ENCODE assay signal across 15 cellular contexts in the genomic region with DNA sequence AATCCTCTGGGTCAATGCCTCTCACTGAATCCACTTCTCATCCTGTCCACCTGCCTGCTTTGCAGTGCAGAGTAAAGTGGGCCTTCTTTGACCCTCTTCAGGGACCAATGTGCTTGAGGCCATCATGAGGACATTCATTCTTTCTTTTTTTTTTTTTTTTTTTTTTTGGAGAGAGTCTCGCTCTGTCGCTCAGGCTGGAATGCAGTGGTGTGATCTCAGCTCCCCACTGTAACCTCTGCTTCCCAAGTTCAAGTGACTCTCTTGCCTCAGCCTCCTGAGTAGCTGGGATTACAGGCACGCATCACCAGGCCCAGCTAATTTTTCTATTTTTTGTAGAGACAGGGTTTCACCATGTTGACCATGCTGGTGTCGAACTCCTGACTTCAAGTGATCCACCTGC. TPM values are rescaled to one million over a fixed set of nuclear protein-coding genes. Genes with fewer than 3 reads are reported as not detected.
"Had no signal": no experiment of that assay in that cellular context is flagged by ENCODE, and none has a peak within 500 bp of the region (broad histone marks: within the 10 kb centered on the region; RNA-seq: fewer than 3 reads in every experiment).

No MANE protein-coding gene starts in this region.

RNA-seq across cellular contexts. Expression of a gene that starts 22.8 kb away (rescaled TPM):
- total RNA-seq: activated CD4-positive, alpha-beta memory T cell treated with anti-CD3 and anti-CD28 coated beads, Interleukin-2, amount 10 ng/mL, durations not matched to agents 7 days and 5 days; activated CD4-positive, alpha-beta T cell treated with anti-CD3 and anti-CD28 coated beads for 36 hours; activated CD4-positive, alpha-beta T cell treated with anti-CD3 and anti-CD28 coated beads, Interleukin-2, amount 10 ng/mL, durations not matched to agents 7 days and 5 days; activated CD8-positive, alpha-beta memory T cell treated with anti-CD3 and anti-CD28 coated beads, Interleukin-2, amount 10 ng/mL, durations not matched to agents 7 days and 5 days; activated CD8-positive, alpha-beta T cell treated with anti-CD3 and anti-CD28 coated beads, Interleukin-2, amount 10 ng/mL, durations not matched to agents 7 days and 5 days; activated naive CD8-positive, alpha-beta T cell treated with anti-CD3 and anti-CD28 coated beads, Interleukin-2, amount 10 ng/mL, durations not matched to agents 7 days and 5 days; activated T-helper 2 cell treated with anti-CD3 and anti-CD28 coated beads, Interferon-gamma antibody, Interleukin-2, Interleukin-4, amounts not matched to agents 10 μg/mL and 5 μg/mL and 100 μg/mL, durations not matched to agents 14 hours and 24 hours and 36 hours; ascending aorta; bronchial epithelial cell; cardiac muscle cell; T-cell; T-helper 1 cell treated with Interleukin-12 subunit alpha and Interleukin-12 subunit beta and Interleukin-4 antibody, amounts not matched to agents 30 ng/mL and 1 ng/mL, for 36 hours; T-helper 17 cell; T-helper 2 cell treated with Interferon-gamma antibody and Interleukin-4, amounts not matched to agents 100 ng/mL and 5 ng/mL, for 36 hours; WTC11 had no signal
